In genomic region chr10:52216852-52217251, GRCh38 we compare ENCODE assay signal across 8 cellular contexts.
DNase-seq lines count a peak whose midpoint lies in the region; ATAC-seq and TF ChIP-seq lines count a peak whose summit lies in the region.

No MANE protein-coding gene starts in this region.

- H2AFZ ChIP-seq in OCI-LY7 (ENCODE audit: low read length): peak overlapping the region; percentile 17; the same call in 1 of the 2 replicates

- no peaks in the 10 kb centered on the region for H4K20me1 ChIP-seq in OCI-LY7 (ENCODE audit: insufficient read depth, low read length)

- peak; percentile 75 for ATAC-seq in GM18907 (IDR thresholded peaks at IDR 0.05; ENCODE audit: unreplicated experiment)
- ATAC-seq in HG02885 (IDR thresholded peaks at IDR 0.05; ENCODE audit: poor library complexity, unreplicated experiment): peak; percentile 75

- CTCF ChIA-PET in OCI-LY7 (lab: Charles Lee; ENCODE audit: unreplicated experiment): interaction anchor here (0.7 kb wide), 1 partner anchor 827 kb away, joined by 3 read pairs; no protein-coding TSS in a partner anchor

- H3K9me3 ChIP-seq in OCI-LY7 (ENCODE audit: low read length): no peaks in the 10 kb centered on the region

- peak overlapping the region; percentile 59 for H3K4me2 ChIP-seq in OCI-LY7 (ENCODE audit: low read length)

- DNase-seq in OCI-LY7 (ENCODE audit: low spot score) (peak; percentile 67), islet precursor cell (peak; percentile 68), H7 (no peak)
- DNase-seq in activated naive CD4-positive, alpha-beta T cell (lab: John Stamatoyannopoulos, UW): no peak
- DNase-seq in activated naive CD4-positive, alpha-beta T cell treated with anti-CD3 and anti-CD28 coated beads, Interleukin-2, amount 50 U/mL, for 16 hours: no peak
- DNase-seq in stimulated activated CD4-positive, alpha-beta T cell treated with anti-CD3 and anti-CD28 coated beads, Interleukin-12 subunit alpha, Interleukin-12 subunit beta, amount 100 ng/mL, for 4 hours: no peak

- no TSS peak for BruUV-seq in OCI-LY7 (replicated peaks; lab: Mats Ljungman, UMichigan)

- H3K9me2 ChIP-seq in OCI-LY7 (ENCODE audit: insufficient read depth, low read length): no peaks in the 10 kb centered on the region

- H3K36me3 ChIP-seq in OCI-LY7 (ENCODE audit: insufficient read depth, low read length): no peaks in the 10 kb centered on the region
- H3K36me3 ChIP-seq in H7 (replicated peaks; ENCODE audit: control insufficient read depth, insufficient read depth, low read length): no peaks in the 10 kb centered on the region

- peak overlapping the region; percentile 14 for H3K4me3 ChIP-seq in OCI-LY7 (ENCODE audit: low read depth, low read length, poor library complexity, severe bottlenecking)
- H3K4me3 ChIP-seq in H7 (ENCODE audit: insufficient read depth, low read depth, low read length): no peak overlapping the region

- peaks cover 21% of the 10 kb centered on the region for H3K4me1 ChIP-seq in OCI-LY7 (ENCODE audit: insufficient read depth, low read length, poor library complexity, severe bottlenecking)

- POLR2A ChIA-PET in OCI-LY7 (lab: Charles Lee): interaction anchor here (0.6 to 0.7 kb wide), 2 partner anchors 62 to 95 kb away, joined by 3 read pairs; no protein-coding TSS in a partner anchor

- no peak overlapping the region for H3K27ac ChIP-seq in OCI-LY7 (ENCODE audit: low read depth, low read length, poor library complexity, severe bottlenecking)

- intact Hi-C loops in OCI-LY7 (cut with micrococcal nuclease; ENCODE audit: unreplicated experiment): loop anchor here (2.0 to 5.0 kb wide), 3 partner anchors 270 to 1206 kb away; no protein-coding TSS in a partner anchor

- H3K79me2 ChIP-seq in OCI-LY7 (ENCODE audit: insufficient read depth, low read depth, low read length): no peaks in the 10 kb centered on the region

- no peak for TF ChIP-seq CTCF in OCI-LY7 (conservative IDR thresholded peaks at IDR 0.05; ENCODE audit: low read length)

- no peaks in the 10 kb centered on the region for H3K27me3 ChIP-seq in H7 (ENCODE audit: control insufficient read depth, insufficient read depth, low read length)

Comparison
In these comparisons a context has a peak if more than half of its experiments do, and no peak if none do; other contexts are left out.
1. DNase-seq: peak in OCI-LY7 (single experiment) and islet precursor cell (single experiment); none in activated naive CD4-positive, alpha-beta T cell (0 of 4), activated naive CD4-positive, alpha-beta T cell treated with anti-CD3 and anti-CD28 coated beads, Interleukin-2, amount 50 U/mL, for 16 hours (single experiment), stimulated activated CD4-positive, alpha-beta T cell treated with anti-CD3 and anti-CD28 coated beads, Interleukin-12 subunit alpha, Interleukin-12 subunit beta, amount 100 ng/mL, for 4 hours (single experiment) and H7 (single experiment).